In the genomic region with DNA sequence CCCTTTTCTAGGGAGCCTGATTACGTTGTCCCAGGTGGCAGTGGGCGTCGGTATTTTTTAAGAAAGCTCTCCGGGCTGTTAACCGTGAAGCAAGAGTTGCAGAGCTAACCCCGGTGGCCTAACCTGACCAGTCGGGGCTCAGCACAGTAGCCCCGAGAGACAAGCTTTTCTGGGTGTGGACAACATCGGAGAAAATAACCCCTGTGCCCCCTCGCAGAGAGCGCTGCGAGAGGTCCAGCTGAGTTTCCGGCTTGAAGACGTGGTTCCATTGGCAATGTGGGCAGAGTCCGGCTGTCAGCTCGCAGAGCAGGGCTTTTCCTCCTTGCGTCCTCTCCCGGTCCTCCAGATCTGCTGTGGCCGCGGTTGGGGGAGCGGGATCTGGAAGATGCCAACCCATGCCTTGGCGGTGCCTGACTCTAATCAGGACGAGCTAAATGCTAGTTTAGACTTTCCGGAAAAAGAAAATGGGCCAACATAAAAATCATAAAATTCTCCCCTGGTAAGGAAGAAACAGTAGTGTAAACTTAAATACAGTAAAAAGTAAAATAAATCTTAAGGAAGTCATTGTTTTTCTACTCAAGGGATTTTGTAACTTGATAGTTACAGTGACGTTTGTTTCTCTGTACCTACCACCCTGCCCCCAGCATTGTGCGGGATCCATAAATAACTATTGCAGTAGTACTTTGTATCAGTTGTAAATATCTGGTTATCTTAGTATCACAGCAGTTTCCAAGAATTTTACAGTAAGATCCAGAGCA, we compare ENCODE assay signal across 1 cellular context.
TF ChIP-seq lines count a peak whose summit lies in the region.

No MANE protein-coding gene starts in this region.

TF ChIP-seq in K562, 482 proteins besides CTCF, POLR2A, EP300 and RAD21 (continued from another document and continues in another):
- TF ChIP-seq, protein P1, sequence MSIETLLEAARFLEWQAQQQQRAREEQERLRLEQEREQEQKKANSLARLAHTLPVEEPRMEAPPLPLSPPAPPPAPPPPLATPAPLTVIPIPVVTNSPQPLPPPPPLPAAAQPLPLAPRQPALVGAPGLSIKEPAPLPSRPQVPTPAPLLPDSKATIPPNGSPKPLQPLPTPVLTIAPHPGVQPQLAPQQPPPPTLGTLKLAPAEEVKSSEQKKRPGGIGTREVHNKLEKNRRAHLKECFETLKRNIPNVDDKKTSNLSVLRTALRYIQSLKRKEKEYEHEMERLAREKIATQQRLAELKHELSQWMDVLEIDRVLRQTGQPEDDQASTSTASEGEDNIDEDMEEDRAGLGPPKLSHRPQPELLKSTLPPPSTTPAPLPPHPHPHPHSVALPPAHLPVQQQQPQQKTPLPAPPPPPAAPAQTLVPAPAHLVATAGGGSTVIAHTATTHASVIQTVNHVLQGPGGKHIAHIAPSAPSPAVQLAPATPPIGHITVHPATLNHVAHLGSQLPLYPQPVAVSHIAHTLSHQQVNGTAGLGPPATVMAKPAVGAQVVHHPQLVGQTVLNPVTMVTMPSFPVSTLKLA (conservative IDR thresholded peaks at IDR 0.05), result peak; percentile 69 to 76; a peak in 3 of 4 replicates
- TF ChIP-seq CHD2 (IDR thresholded peaks at IDR 0.05; ENCODE audit: low read depth, low read length) (no peak), MTA1 (IDR thresholded peaks at IDR 0.05; ENCODE audit: borderline replicate concordance) (no peak), FOXP1 (CRISPR knock-in tag; IDR thresholded peaks at IDR 0.05) (no peak), ZFX (CRISPR knock-in tag; IDR thresholded peaks at IDR 0.05) (peak; percentile 50; the same call in 1 of the 2 replicates), TAL1 (IDR thresholded peaks at IDR 0.05) (peak; percentile 22; the same call in 1 of the 2 replicates), SMAD2 (IDR thresholded peaks at IDR 0.05; ENCODE audit: low read depth, low read length) (no peak), XRCC5 (IDR thresholded peaks at IDR 0.05; ENCODE audit: low read depth, low read length) (peak; percentile 82), DMBX1 (CRISPR knock-in tag; IDR thresholded peaks at IDR 0.05; ENCODE audit: borderline replicate concordance) (0 out of 2 replicates have a peak, but pooled peaks have one; percentile 13), ZNF263 (CRISPR knock-in tag; IDR thresholded peaks at IDR 0.05; ENCODE audit: borderline replicate concordance) (no peak), ZZZ3 (IDR thresholded peaks at IDR 0.05) (no peak), CHD1 (IDR thresholded peaks at IDR 0.05; ENCODE audit: low read length) (peak; percentile 56), ARNT (IDR thresholded peaks at IDR 0.05) (no peak), ZNF134 (CRISPR knock-in tag; conservative IDR thresholded peaks at IDR 0.05) (no peak), SIX5 (IDR thresholded peaks at IDR 0.05; ENCODE audit: borderline replicate concordance in 1 of 2, insufficient read depth in 1 of 2, low read depth in 1 of 2, low read length in 2 of 2) (no peak), HDAC2 (IDR thresholded peaks at IDR 0.05) (0 out of 2 replicates have a peak, but pooled peaks have one; percentile 15), C11orf30 (IDR thresholded peaks at IDR 0.05; ENCODE audit: low read depth) (no peak), FOXK1 (CRISPR knock-in tag; IDR thresholded peaks at IDR 0.05; ENCODE audit: borderline replicate concordance) (no peak), ETV5 (CRISPR knock-in tag; IDR thresholded peaks at IDR 0.05; ENCODE audit: low read depth) (0 out of 2 replicates have a peak, but pooled peaks have one; percentile 50), NCOA1 (IDR thresholded peaks at IDR 0.05; ENCODE audit: low read depth) (0 out of 2 replicates have a peak, but pooled peaks have one; percentile 32), FOXJ2 (tag; IDR thresholded peaks at IDR 0.05) (peak; percentile 25; the same call in 1 of the 2 replicates), NFATC3 (IDR thresholded peaks at IDR 0.05) (no peak)
- TF ChIP-seq, protein P2, sequence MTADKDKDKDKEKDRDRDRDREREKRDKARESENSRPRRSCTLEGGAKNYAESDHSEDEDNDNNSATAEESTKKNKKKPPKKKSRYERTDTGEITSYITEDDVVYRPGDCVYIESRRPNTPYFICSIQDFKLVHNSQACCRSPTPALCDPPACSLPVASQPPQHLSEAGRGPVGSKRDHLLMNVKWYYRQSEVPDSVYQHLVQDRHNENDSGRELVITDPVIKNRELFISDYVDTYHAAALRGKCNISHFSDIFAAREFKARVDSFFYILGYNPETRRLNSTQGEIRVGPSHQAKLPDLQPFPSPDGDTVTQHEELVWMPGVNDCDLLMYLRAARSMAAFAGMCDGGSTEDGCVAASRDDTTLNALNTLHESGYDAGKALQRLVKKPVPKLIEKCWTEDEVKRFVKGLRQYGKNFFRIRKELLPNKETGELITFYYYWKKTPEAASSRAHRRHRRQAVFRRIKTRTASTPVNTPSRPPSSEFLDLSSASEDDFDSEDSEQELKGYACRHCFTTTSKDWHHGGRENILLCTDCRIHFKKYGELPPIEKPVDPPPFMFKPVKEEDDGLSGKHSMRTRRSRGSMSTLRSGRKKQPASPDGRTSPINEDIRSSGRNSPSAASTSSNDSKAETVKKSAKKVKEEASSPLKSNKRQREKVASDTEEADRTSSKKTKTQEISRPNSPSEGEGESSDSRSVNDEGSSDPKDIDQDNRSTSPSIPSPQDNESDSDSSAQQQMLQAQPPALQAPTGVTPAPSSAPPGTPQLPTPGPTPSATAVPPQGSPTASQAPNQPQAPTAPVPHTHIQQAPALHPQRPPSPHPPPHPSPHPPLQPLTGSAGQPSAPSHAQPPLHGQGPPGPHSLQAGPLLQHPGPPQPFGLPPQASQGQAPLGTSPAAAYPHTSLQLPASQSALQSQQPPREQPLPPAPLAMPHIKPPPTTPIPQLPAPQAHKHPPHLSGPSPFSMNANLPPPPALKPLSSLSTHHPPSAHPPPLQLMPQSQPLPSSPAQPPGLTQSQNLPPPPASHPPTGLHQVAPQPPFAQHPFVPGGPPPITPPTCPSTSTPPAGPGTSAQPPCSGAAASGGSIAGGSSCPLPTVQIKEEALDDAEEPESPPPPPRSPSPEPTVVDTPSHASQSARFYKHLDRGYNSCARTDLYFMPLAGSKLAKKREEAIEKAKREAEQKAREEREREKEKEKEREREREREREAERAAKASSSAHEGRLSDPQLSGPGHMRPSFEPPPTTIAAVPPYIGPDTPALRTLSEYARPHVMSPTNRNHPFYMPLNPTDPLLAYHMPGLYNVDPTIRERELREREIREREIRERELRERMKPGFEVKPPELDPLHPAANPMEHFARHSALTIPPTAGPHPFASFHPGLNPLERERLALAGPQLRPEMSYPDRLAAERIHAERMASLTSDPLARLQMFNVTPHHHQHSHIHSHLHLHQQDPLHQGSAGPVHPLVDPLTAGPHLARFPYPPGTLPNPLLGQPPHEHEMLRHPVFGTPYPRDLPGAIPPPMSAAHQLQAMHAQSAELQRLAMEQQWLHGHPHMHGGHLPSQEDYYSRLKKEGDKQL (CRISPR knock-in tag; IDR thresholded peaks at IDR 0.05; ENCODE audit: borderline replicate concordance), result no peak
- TF ChIP-seq, protein P3, sequence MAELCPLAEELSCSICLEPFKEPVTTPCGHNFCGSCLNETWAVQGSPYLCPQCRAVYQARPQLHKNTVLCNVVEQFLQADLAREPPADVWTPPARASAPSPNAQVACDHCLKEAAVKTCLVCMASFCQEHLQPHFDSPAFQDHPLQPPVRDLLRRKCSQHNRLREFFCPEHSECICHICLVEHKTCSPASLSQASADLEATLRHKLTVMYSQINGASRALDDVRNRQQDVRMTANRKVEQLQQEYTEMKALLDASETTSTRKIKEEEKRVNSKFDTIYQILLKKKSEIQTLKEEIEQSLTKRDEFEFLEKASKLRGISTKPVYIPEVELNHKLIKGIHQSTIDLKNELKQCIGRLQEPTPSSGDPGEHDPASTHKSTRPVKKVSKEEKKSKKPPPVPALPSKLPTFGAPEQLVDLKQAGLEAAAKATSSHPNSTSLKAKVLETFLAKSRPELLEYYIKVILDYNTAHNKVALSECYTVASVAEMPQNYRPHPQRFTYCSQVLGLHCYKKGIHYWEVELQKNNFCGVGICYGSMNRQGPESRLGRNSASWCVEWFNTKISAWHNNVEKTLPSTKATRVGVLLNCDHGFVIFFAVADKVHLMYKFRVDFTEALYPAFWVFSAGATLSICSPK (IDR thresholded peaks at IDR 0.05; ENCODE audit: borderline replicate concordance), result no peak
- TF ChIP-seq, protein P4, sequence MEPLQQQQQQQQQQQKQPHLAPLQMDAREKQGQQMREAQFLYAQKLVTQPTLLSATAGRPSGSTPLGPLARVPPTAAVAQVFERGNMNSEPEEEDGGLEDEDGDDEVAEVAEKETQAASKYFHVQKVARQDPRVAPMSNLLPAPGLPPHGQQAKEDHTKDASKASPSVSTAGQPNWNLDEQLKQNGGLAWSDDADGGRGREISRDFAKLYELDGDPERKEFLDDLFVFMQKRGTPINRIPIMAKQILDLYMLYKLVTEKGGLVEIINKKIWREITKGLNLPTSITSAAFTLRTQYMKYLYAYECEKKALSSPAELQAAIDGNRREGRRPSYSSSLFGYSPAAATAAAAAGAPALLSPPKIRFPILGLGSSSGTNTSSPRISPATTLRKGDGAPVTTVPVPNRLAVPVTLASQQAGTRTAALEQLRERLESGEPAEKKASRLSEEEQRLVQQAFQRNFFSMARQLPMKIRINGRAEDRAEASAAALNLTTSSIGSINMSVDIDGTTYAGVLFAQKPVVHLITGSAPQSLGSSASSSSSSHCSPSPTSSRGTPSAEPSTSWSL (CRISPR knock-in tag; IDR thresholded peaks at IDR 0.05; ENCODE audit: borderline replicate concordance), result 0 out of 2 replicates have a peak, but pooled peaks have one; percentile 36
- TF ChIP-seq, protein P5, sequence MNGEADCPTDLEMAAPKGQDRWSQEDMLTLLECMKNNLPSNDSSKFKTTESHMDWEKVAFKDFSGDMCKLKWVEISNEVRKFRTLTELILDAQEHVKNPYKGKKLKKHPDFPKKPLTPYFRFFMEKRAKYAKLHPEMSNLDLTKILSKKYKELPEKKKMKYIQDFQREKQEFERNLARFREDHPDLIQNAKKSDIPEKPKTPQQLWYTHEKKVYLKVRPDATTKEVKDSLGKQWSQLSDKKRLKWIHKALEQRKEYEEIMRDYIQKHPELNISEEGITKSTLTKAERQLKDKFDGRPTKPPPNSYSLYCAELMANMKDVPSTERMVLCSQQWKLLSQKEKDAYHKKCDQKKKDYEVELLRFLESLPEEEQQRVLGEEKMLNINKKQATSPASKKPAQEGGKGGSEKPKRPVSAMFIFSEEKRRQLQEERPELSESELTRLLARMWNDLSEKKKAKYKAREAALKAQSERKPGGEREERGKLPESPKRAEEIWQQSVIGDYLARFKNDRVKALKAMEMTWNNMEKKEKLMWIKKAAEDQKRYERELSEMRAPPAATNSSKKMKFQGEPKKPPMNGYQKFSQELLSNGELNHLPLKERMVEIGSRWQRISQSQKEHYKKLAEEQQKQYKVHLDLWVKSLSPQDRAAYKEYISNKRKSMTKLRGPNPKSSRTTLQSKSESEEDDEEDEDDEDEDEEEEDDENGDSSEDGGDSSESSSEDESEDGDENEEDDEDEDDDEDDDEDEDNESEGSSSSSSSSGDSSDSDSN (IDR thresholded peaks at IDR 0.05; ENCODE audit: borderline replicate concordance in 1 of 2, low read depth in 2 of 2, low read length in 2 of 2), result 0 out of 4 replicates have a peak, but pooled peaks of 1 of the 2 experiments have one; percentile 38
- TF ChIP-seq, protein P6, sequence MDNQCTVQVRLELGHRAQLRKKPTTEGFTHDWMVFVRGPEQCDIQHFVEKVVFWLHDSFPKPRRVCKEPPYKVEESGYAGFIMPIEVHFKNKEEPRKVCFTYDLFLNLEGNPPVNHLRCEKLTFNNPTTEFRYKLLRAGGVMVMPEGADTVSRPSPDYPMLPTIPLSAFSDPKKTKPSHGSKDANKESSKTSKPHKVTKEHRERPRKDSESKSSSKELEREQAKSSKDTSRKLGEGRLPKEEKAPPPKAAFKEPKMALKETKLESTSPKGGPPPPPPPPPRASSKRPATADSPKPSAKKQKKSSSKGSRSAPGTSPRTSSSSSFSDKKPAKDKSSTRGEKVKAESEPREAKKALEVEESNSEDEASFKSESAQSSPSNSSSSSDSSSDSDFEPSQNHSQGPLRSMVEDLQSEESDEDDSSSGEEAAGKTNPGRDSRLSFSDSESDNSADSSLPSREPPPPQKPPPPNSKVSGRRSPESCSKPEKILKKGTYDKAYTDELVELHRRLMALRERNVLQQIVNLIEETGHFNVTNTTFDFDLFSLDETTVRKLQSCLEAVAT (IDR thresholded peaks at IDR 0.05), result no peak
- TF ChIP-seq, protein P7, sequence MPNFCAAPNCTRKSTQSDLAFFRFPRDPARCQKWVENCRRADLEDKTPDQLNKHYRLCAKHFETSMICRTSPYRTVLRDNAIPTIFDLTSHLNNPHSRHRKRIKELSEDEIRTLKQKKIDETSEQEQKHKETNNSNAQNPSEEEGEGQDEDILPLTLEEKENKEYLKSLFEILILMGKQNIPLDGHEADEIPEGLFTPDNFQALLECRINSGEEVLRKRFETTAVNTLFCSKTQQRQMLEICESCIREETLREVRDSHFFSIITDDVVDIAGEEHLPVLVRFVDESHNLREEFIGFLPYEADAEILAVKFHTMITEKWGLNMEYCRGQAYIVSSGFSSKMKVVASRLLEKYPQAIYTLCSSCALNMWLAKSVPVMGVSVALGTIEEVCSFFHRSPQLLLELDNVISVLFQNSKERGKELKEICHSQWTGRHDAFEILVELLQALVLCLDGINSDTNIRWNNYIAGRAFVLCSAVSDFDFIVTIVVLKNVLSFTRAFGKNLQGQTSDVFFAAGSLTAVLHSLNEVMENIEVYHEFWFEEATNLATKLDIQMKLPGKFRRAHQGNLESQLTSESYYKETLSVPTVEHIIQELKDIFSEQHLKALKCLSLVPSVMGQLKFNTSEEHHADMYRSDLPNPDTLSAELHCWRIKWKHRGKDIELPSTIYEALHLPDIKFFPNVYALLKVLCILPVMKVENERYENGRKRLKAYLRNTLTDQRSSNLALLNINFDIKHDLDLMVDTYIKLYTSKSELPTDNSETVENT (CRISPR knock-in tag; IDR thresholded peaks at IDR 0.05), result no peak; the same call in 1 of the 2 replicates
- TF ChIP-seq, protein P8, sequence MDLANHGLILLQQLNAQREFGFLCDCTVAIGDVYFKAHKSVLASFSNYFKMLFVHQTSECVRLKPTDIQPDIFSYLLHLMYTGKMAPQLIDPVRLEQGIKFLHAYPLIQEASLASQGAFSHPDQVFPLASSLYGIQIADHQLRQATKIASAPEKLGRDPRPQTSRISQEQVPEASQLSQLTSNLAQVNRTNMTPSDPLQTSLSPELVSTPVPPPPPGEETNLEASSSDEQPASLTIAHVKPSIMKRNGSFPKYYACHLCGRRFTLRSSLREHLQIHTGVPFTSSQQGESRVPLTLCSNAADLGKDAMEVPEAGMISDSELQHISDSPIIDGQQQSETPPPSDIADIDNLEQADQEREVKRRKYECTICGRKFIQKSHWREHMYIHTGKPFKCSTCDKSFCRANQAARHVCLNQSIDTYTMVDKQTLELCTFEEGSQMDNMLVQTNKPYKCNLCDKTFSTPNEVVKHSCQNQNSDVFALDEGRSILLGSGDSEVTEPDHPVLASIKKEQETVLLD (IDR thresholded peaks at IDR 0.05), result no peak
- TF ChIP-seq, protein P9, sequence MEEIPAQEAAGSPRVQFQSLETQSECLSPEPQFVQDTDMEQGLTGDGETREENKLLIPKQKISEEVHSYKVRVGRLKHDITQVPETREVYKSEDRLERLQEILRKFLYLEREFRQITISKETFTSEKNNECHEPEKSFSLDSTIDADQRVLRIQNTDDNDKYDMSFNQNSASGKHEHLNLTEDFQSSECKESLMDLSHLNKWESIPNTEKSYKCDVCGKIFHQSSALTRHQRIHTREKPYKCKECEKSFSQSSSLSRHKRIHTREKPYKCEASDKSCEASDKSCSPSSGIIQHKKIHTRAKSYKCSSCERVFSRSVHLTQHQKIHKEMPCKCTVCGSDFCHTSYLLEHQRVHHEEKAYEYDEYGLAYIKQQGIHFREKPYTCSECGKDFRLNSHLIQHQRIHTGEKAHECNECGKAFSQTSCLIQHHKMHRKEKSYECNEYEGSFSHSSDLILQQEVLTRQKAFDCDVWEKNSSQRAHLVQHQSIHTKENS (CRISPR knock-in tag; IDR thresholded peaks at IDR 0.05), result no peak
